2 cellular contexts compared by ENCODE assay signal in genomic region chr18:77671456-77672167, GRCh38.
TF ChIP-seq lines count a peak whose summit lies in the region.

No MANE protein-coding gene starts in this region.

TF ChIP-seq in HEK293T, 16 proteins besides CTCF, POLR2A, EP300 and RAD21 (continued from another document):
- TF ChIP-seq PKNOX1 (IDR thresholded peaks at IDR 0.05) (no peak), NFRKB (IDR thresholded peaks at IDR 0.05) (no peak)

TF ChIP-seq in H1, 55 proteins besides CTCF, POLR2A, EP300 and RAD21 (continued from another document):
- TF ChIP-seq BRCA1 (IDR thresholded peaks at IDR 0.05; ENCODE audit: low read depth, low read length) (no peak), SP2 (IDR thresholded peaks at IDR 0.05; ENCODE audit: low read length) (no peak), HDAC6 (IDR thresholded peaks at IDR 0.05; ENCODE audit: low read depth, low read length) (no peak), SIX5 (IDR thresholded peaks at IDR 0.05; ENCODE audit: low read depth, low read length) (no peak), CREB1 (IDR thresholded peaks at IDR 0.05) (no peak)
